In genomic region chr4:122921971-122922876, GRCh38 we compare ENCODE assay signal across 8 cellular contexts. TPM values are rescaled to one million over a fixed set of nuclear protein-coding genes. Genes with fewer than 3 reads are reported as not detected.
DNase-seq lines count a peak whose midpoint lies in the region; ATAC-seq and TF ChIP-seq lines count a peak whose summit lies in the region.

A gene with protein sequence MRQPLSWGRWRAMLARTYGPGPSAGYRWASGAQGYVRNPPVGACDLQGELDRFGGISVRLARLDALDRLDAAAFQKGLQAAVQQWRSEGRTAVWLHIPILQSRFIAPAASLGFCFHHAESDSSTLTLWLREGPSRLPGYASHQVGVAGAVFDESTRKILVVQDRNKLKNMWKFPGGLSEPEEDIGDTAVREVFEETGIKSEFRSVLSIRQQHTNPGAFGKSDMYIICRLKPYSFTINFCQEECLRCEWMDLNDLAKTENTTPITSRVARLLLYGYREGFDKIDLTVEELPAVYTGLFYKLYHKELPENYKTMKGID (minus strand): TSS chr4:122922597. CDS start chr4:122922572, 25 bp downstream.

- peak within 1 kb of the TSS; percentile 84 for H2AFZ ChIP-seq in osteoblast (ENCODE audit: low read length)

- DNase-seq in ELF-1 (ENCODE audit: low read depth, low spot score) (peak; percentile 82), HuH-7.5 (ENCODE audit: low spot score) (peak; percentile 20), SHP77 (lab: John Stamatoyannopoulos, UW) (peak; percentile 17 to 19), head of caudate nucleus (peak; percentile 55 to 89 (median 76)), osteoblast (ENCODE audit: insufficient read length, low spot score, missing footprints) (peak; percentile 66), upper lobe of right lung (peak; percentile 82)

- no peak for TF ChIP-seq CTCF in osteoblast (IDR thresholded peaks at IDR 0.05; ENCODE audit: extremely low read depth, low read depth, low read length)
- no peak for TF ChIP-seq CTCF in upper lobe of right lung (IDR thresholded peaks at IDR 0.05)

- H3K36me3 Mint-ChIP-seq in activated naive CD8-positive, alpha-beta T cell: no peaks in the 10 kb centered on the region

- H3K27ac ChIP-seq in osteoblast (ENCODE audit: low read depth, low read length) (peak within 1 kb of the TSS; percentile 76), upper lobe of right lung (peak within 1 kb of the TSS; percentile 79)

- H3K79me2 ChIP-seq in osteoblast (ENCODE audit: insufficient read depth, low read length): peaks cover 66% of the 10 kb centered on the region

- H3K4me3 Mint-ChIP-seq in activated naive CD8-positive, alpha-beta T cell: no peak within 1 kb of the TSS

- ATAC-seq in GM21619 (IDR thresholded peaks at IDR 0.05; ENCODE audit: unreplicated experiment): peak; percentile 68
- peak; percentile 93 for ATAC-seq in upper lobe of right lung

- no peaks in the 10 kb centered on the region for H3K9me3 ChIP-seq in osteoblast (ENCODE audit: low read depth, low read length)
- H3K9me3 ChIP-seq in upper lobe of right lung: no peaks in the 10 kb centered on the region

- no peaks in the 10 kb centered on the region for H3K27me3 Mint-ChIP-seq in activated naive CD8-positive, alpha-beta T cell

- H3K9me3 Mint-ChIP-seq in activated naive CD8-positive, alpha-beta T cell (ENCODE audit: low read depth): no peaks in the 10 kb centered on the region

- H3K4me1 ChIP-seq in osteoblast (ENCODE audit: insufficient read depth, low read length) (peaks cover 24% of the 10 kb centered on the region), upper lobe of right lung (peaks cover 14% of the 10 kb centered on the region)

- H3K4me3 ChIP-seq in osteoblast (ENCODE audit: insufficient read depth, low read length) (peak within 1 kb of the TSS; percentile 79), upper lobe of right lung (peak within 1 kb of the TSS; percentile 80)

- no peaks in the 10 kb centered on the region for H3K27me3 ChIP-seq in osteoblast (ENCODE audit: insufficient read depth, low read length)
- no peaks in the 10 kb centered on the region for H3K27me3 ChIP-seq in upper lobe of right lung

- peak within 1 kb of the TSS; percentile 85 for H3K4me2 ChIP-seq in osteoblast (ENCODE audit: insufficient read depth, low read length)

- H3K36me3 ChIP-seq in osteoblast (ENCODE audit: insufficient read depth, low read length): no peaks in the 10 kb centered on the region
- H3K36me3 ChIP-seq in upper lobe of right lung: no peaks in the 10 kb centered on the region

- H4K20me1 ChIP-seq in osteoblast (ENCODE audit: insufficient read depth, low read length): no peaks in the 10 kb centered on the region

- H3K27ac Mint-ChIP-seq in activated naive CD8-positive, alpha-beta T cell: peak within 1 kb of the TSS; percentile 93

- intact Hi-C loops in head of caudate nucleus (cut with DNase I) (loop anchor here (5.0 to 10.0 kb wide), 3 partner anchors 67 to 190 kb away; partner anchors contain the start of gene BBS12), upper lobe of right lung (cut with DNase I) (no loop called here)

- H3K4me1 Mint-ChIP-seq in activated naive CD8-positive, alpha-beta T cell (ENCODE audit: low read depth): peaks cover 8% of the 10 kb centered on the region

RNA-seq across cellular contexts. Expression of the gene that starts here (rescaled TPM):
- 6.2 and 7.4 TPM in 2 replicates for total RNA-seq in osteoblast
- total RNA-seq in upper lobe of right lung: 3.8 TPM

Comparison
In these comparisons a context has a peak if more than half of its experiments do, and no peak if none do; other contexts are left out.
1. Peak in every context shown above with its lines: DNase-seq, ATAC-seq, H3K4me3 ChIP-seq and H3K27ac ChIP-seq.
2. DNase-seq: peak in every context shown above with its lines; median percentile 82 in ELF-1; 82 in upper lobe of right lung; 76 in head of caudate nucleus; 66 in osteoblast; 20 in HuH-7.5; 18 in SHP77.